8 cellular contexts compared by ENCODE assay signal in the genomic region with DNA sequence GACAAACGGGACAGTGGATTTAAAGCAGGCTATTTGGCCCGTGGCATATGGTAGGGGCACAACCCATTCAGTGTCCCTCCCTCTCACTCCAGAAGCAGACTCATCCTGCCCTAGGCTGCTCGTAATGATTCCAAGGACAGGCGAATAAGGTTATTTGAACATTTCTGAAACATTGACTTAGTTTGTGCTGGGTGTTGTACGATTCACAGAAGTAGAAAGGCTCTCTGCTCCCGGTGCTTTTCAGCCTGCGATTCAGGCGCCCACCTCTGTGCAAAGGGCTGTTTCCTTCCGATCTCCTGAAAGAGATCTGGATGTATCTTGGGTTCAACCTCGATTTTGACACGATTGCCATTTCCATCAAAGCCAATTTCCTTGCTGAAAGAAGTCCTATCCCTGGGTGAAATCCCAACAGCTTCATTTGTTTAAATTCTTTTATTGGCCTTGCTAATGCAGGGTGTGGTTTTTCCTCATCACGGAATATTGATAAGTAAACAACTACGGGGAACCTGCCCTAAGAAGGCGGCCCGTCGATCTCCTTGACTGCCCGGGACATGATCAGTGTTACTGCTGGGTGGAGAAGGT. TPM values are rescaled to one million over a fixed set of nuclear protein-coding genes. Genes with fewer than 3 reads are reported as not detected.
DNase-seq lines count a peak whose midpoint lies in the region; ATAC-seq, FAIRE-seq and TF ChIP-seq lines count a peak whose summit lies in the region.

No MANE protein-coding gene starts in this region.

- CTCF ChIA-PET in A549 (lab: Yijun Ruan, JAX), result interaction anchor here (0.9 to 3.1 kb wide), 9 partner anchors 15 to 341 kb away, joined by 3 to 12 read pairs (median 4); no protein-coding TSS in a partner anchor

- H3F3A ChIP-seq in GM23338 (replicated peaks; ENCODE audit: low read depth), result peaks cover 8% of the 10 kb centered on the region; the same call in 1 of the 2 replicates

- H3K9me3 Mint-ChIP-seq in GM23338 (no peaks in the 10 kb centered on the region), immature natural killer cell (peaks cover 0 to 7% (median 0%) of the 10 kb centered on the region in 6 donors)
- no peaks in the 10 kb centered on the region for H3K9me3 Mint-ChIP-seq in activated T-helper 2 cell treated with anti-CD3 and anti-CD28 coated beads, Interferon-gamma antibody, Interleukin-2, Interleukin-4, amounts not matched to agents 10 μg/mL and 5 μg/mL and 100 μg/mL, durations not matched to agents 14 hours and 24 hours and 36 hours
- no peaks in the 10 kb centered on the region for H3K9me3 Mint-ChIP-seq in stimulated activated naive CD8-positive, alpha-beta T cell treated with anti-CD3 and anti-CD28 coated beads, Interleukin-15, amount 100 ng/mL, for 72 hours

- peak overlapping the region; percentile 85 for H3K4me3 Mint-ChIP-seq in GM23338
- peak overlapping the region; percentile 89 for H3K4me3 Mint-ChIP-seq in activated T-helper 2 cell treated with anti-CD3 and anti-CD28 coated beads, Interferon-gamma antibody, Interleukin-2, Interleukin-4, amounts not matched to agents 10 μg/mL and 5 μg/mL and 100 μg/mL, durations not matched to agents 14 hours and 24 hours and 36 hours (ENCODE audit: low read depth)
- peak overlapping the region; percentile 57 to 77 (median 62) for H3K4me3 Mint-ChIP-seq in immature natural killer cell
- peak overlapping the region; percentile 84 to 92 for H3K4me3 Mint-ChIP-seq in stimulated activated naive CD8-positive, alpha-beta T cell treated with anti-CD3 and anti-CD28 coated beads, Interleukin-15, amount 100 ng/mL, for 72 hours

- H3K27me3 ChIP-seq in GM23338 (ENCODE audit: insufficient read depth), result peaks cover 42% of the 10 kb centered on the region

- TF ChIP-seq POLR2A in A549 (IDR thresholded peaks at IDR 0.05; ENCODE audit: low read length), result no peak

- ATAC-seq in A549, result peak in 1 of 2 experiments; percentile 15; a peak in 3 of 6 replicates
- peak; percentile 17 for ATAC-seq in GM23338
- ATAC-seq in stimulated activated naive CD8-positive, alpha-beta T cell treated with anti-CD3 and anti-CD28 coated beads, Interleukin-15, amount 100 ng/mL, for 72 hours, result no peak
- ATAC-seq in GM21576 (IDR thresholded peaks at IDR 0.05; ENCODE audit: unreplicated experiment), result no peak

- FAIRE-seq in A549 (lab: Jason Lieb, UNC), result no peak

- H3K4me1 ChIP-seq in A549, result peaks cover 33% of the 10 kb centered on the region
- peaks cover 9% of the 10 kb centered on the region for H3K4me1 ChIP-seq in GM23338 (ENCODE audit: insufficient read depth)

- intact Hi-C loops in activated T-helper 2 cell treated with anti-CD3 and anti-CD28 coated beads, Interferon-gamma antibody, Interleukin-2, Interleukin-4, amounts not matched to agents 10 μg/mL and 5 μg/mL and 100 μg/mL, durations not matched to agents 14 hours and 24 hours and 36 hours (cut with micrococcal nuclease), result loop anchor here (1.0 to 10.0 kb wide), 6 partner anchors 146 to 1467 kb away; no protein-coding TSS in a partner anchor

- H3K27ac ChIP-seq in A549 (peak overlapping the region; percentile 92 to 97), GM23338 (ENCODE audit: low read depth) (no peak overlapping the region)

- no peaks in the 10 kb centered on the region for H3K9me2 ChIP-seq in GM23338 (ENCODE audit: insufficient read depth)

- peaks cover 25% of the 10 kb centered on the region for H3K79me2 ChIP-seq in GM23338 (replicated peaks; ENCODE audit: insufficient read depth)

- no peak for DNase-seq in A549 (ENCODE audit: low read depth in 1 of 2, low spot score in 1 of 2)
- peak; percentile 34 for DNase-seq in GM23338 (ENCODE audit: low spot score)
- DNase-seq in activated T-helper 2 cell treated with anti-CD3 and anti-CD28 coated beads, Interferon-gamma antibody, Interleukin-2, Interleukin-4, amounts not matched to agents 10 μg/mL and 5 μg/mL and 100 μg/mL, durations not matched to agents 14 hours and 24 hours and 36 hours (ENCODE audit: low spot score), result no peak
- no peak for DNase-seq in immature natural killer cell
- no peak for DNase-seq in stimulated activated naive CD8-positive, alpha-beta T cell treated with anti-CD3 and anti-CD28 coated beads, Interleukin-15, amount 100 ng/mL, for 72 hours
- no peak for DNase-seq in AG08396 (ENCODE audit: low spot score)
- DNase-seq in iPS-NIHi11 (ENCODE audit: low spot score), result no peak

- H3K4me3 ChIP-seq in A549 (peak overlapping the region; percentile 60), GM23338 (peak overlapping the region; percentile 69)

- H3K27ac Mint-ChIP-seq in GM23338, result peak overlapping the region; percentile 42
- peak overlapping the region; percentile 95 for H3K27ac Mint-ChIP-seq in activated T-helper 2 cell treated with anti-CD3 and anti-CD28 coated beads, Interferon-gamma antibody, Interleukin-2, Interleukin-4, amounts not matched to agents 10 μg/mL and 5 μg/mL and 100 μg/mL, durations not matched to agents 14 hours and 24 hours and 36 hours
- no peak overlapping the region for H3K27ac Mint-ChIP-seq in immature natural killer cell
- peak overlapping the region in 1 of 2 donors; percentile 39 for H3K27ac Mint-ChIP-seq in stimulated activated naive CD8-positive, alpha-beta T cell treated with anti-CD3 and anti-CD28 coated beads, Interleukin-15, amount 100 ng/mL, for 72 hours

- POLR2A ChIA-PET in A549 (lab: Yijun Ruan, JAX), result interaction anchor here (0.6 to 1.9 kb wide), 13 partner anchors 13 to 1301 kb away, joined by 3 to 7 read pairs (median 4); no protein-coding TSS in a partner anchor

- TF ChIP-seq CTCF in A549 (IDR thresholded peaks at IDR 0.05) (no peak), GM23338 (conservative IDR thresholded peaks at IDR 0.05; ENCODE audit: low read depth in 2 of 2) (no peak; a peak in 1 of 4 replicates)

- no peak for TF ChIP-seq EP300 in A549 (IDR thresholded peaks at IDR 0.05)

- no peaks in the 10 kb centered on the region; the same call in 1 of the 2 replicates for H4K20me1 ChIP-seq in GM23338 (replicated peaks; ENCODE audit: insufficient read depth)

- H3K36me3 Mint-ChIP-seq in GM23338 (ENCODE audit: low read depth), result no peaks in the 10 kb centered on the region
- H3K36me3 Mint-ChIP-seq in activated T-helper 2 cell treated with anti-CD3 and anti-CD28 coated beads, Interferon-gamma antibody, Interleukin-2, Interleukin-4, amounts not matched to agents 10 μg/mL and 5 μg/mL and 100 μg/mL, durations not matched to agents 14 hours and 24 hours and 36 hours (ENCODE audit: low read depth), result peaks cover 30% of the 10 kb centered on the region
- no peaks in the 10 kb centered on the region for H3K36me3 Mint-ChIP-seq in immature natural killer cell

- WGBS in A549 (ENCODE audit: missing lambda C conversion rate), result 24% methylated on average over 17 of the region's 17 CpGs

- peaks cover 10% of the 10 kb centered on the region for H3K27me3 Mint-ChIP-seq in GM23338 (ENCODE audit: insufficient read depth, low read depth, poor library complexity)
- H3K27me3 Mint-ChIP-seq in activated T-helper 2 cell treated with anti-CD3 and anti-CD28 coated beads, Interferon-gamma antibody, Interleukin-2, Interleukin-4, amounts not matched to agents 10 μg/mL and 5 μg/mL and 100 μg/mL, durations not matched to agents 14 hours and 24 hours and 36 hours (ENCODE audit: low read depth), result peaks cover 32% of the 10 kb centered on the region
- H3K27me3 Mint-ChIP-seq in immature natural killer cell (ENCODE audit: low read depth in 3 of 3), result peaks cover 3 to 26% (median 6%) of the 10 kb centered on the region in 3 donors
- H3K27me3 Mint-ChIP-seq in stimulated activated naive CD8-positive, alpha-beta T cell treated with anti-CD3 and anti-CD28 coated beads, Interleukin-15, amount 100 ng/mL, for 72 hours, result peaks cover 42% of the 10 kb centered on the region

- H3K4me2 ChIP-seq in A549 (peak overlapping the region; percentile 89), GM23338 (peak overlapping the region; percentile 92)

- peak overlapping the region; percentile 100 for H2AFZ ChIP-seq in GM23338

- no peak for TF ChIP-seq RAD21 in A549 (conservative IDR thresholded peaks at IDR 0.05 in 1 of 2, IDR thresholded peaks at IDR 0.05 in 1 of 2)

- H3K4me1 Mint-ChIP-seq in GM23338, result peaks cover 22% of the 10 kb centered on the region
- peaks cover 34% of the 10 kb centered on the region for H3K4me1 Mint-ChIP-seq in activated T-helper 2 cell treated with anti-CD3 and anti-CD28 coated beads, Interferon-gamma antibody, Interleukin-2, Interleukin-4, amounts not matched to agents 10 μg/mL and 5 μg/mL and 100 μg/mL, durations not matched to agents 14 hours and 24 hours and 36 hours (ENCODE audit: low read depth)
- peaks cover 8 to 12% of the 10 kb centered on the region in 2 donors for H3K4me1 Mint-ChIP-seq in immature natural killer cell
- peaks cover 11% of the 10 kb centered on the region for H3K4me1 Mint-ChIP-seq in stimulated activated naive CD8-positive, alpha-beta T cell treated with anti-CD3 and anti-CD28 coated beads, Interleukin-15, amount 100 ng/mL, for 72 hours

- H3K9me3 ChIP-seq in A549, result no peaks in the 10 kb centered on the region

- no peaks in the 10 kb centered on the region for H3K36me3 ChIP-seq in GM23338 (ENCODE audit: insufficient read depth)

TF ChIP-seq in A549, 52 proteins besides CTCF, POLR2A, EP300 and RAD21 (continues in another document):
- 0 out of 2 replicates have a peak, but pooled peaks have one; percentile 26 for TF ChIP-seq PHF8 (IDR thresholded peaks at IDR 0.05; ENCODE audit: borderline replicate concordance, low read depth)
- TF ChIP-seq SMC3 (IDR thresholded peaks at IDR 0.05), result no peak

TF ChIP-seq in GM23338, 12 proteins besides CTCF, POLR2A, EP300 and RAD21 (continues in another document):
- TF ChIP-seq JUNB (IDR thresholded peaks at IDR 0.05; ENCODE audit: unreplicated experiment), result no peak
- no peak for TF ChIP-seq CREB1 (CRISPR knock-in tag; IDR thresholded peaks at IDR 0.05; ENCODE audit: low read depth)
- no peak for TF ChIP-seq EZH2phosphoT487 (IDR thresholded peaks at IDR 0.05; ENCODE audit: unreplicated experiment)

RNA-seq across cellular contexts. Expression of a gene that starts 1.1 kb away (rescaled TPM):
- polyA plus RNA-seq in A549 (2011; rRNA removed) (11.9 and 12.4 TPM in 2 replicates), A549 (2017; fragmentation: RNase III; extraction: RNeasy Plus Mini Kit Qiagen cat#74134 plus additional on column Dnase treatment) (3.1 to 3.2 TPM (median 3.1 TPM) in 3 replicates), GM23338 (2016; fragmentation: Nextera tagmentation; extraction: Ambion mirVana) (0.38 and 0.55 TPM in 2 replicates), immature natural killer cell (not detected)
- 2.4 and 3.1 TPM in 2 replicates for polyA plus RNA-seq in A549 (2012; cell fraction: cytosol; rRNA removed)
- polyA plus RNA-seq in A549 (2012; cell fraction: nucleus; rRNA removed), result 5.6 TPM in 2 replicates
- 13.1 and 13.9 TPM in 2 replicates for polyA minus RNA-seq in A549 (2011; rRNA and poly(A)+ RNA removed)
- 2.4 and 2.6 TPM in 2 replicates for total RNA-seq in GM23338 (2014; rRNA removed; shearing (Covaris generic))
- 16.7 and 17.5 TPM in 2 replicates for total RNA-seq in activated T-helper 2 cell treated with anti-CD3 and anti-CD28 coated beads, Interferon-gamma antibody, Interleukin-2, Interleukin-4, amounts not matched to agents 10 μg/mL and 5 μg/mL and 100 μg/mL, durations not matched to agents 14 hours and 24 hours and 36 hours

Comparison
In these comparisons a context has a peak if more than half of its experiments do, and no peak if none do; other contexts are left out.
1. H3K27ac Mint-ChIP-seq: peak in GM23338 (single experiment) and activated T-helper 2 cell treated with anti-CD3 and anti-CD28 coated beads, Interferon-gamma antibody, Interleukin-2, Interleukin-4, amounts not matched to agents 10 μg/mL and 5 μg/mL and 100 μg/mL, durations not matched to agents 14 hours and 24 hours and 36 hours (single experiment); none in immature natural killer cell (0 of 6).
2. Peak in every context shown above with its lines, with median percentiles within 50 percentile points of each other: H3K4me3 Mint-ChIP-seq.